ENCODE assay signal across 15 cellular contexts in genomic region chr1:61956774-61957173, GRCh38.
DNase-seq lines count a peak whose midpoint lies in the region; ATAC-seq and TF ChIP-seq lines count a peak whose summit lies in the region.
"Had no signal": no experiment of that assay in that cellular context is flagged by ENCODE, and none has a peak within 500 bp of the region (broad histone marks: within the 10 kb centered on the region; RNA-seq: fewer than 3 reads in every experiment).

No MANE protein-coding gene starts in this region.

- H3K27ac ChIP-seq in HUES48 (ENCODE audit: low read depth, low read length) (peak overlapping the region; percentile 59), neural cell (ENCODE audit: low read length) (no peak overlapping the region)

- H3K36me3 ChIP-seq in HUES48 (ENCODE audit: control insufficient read depth, insufficient read depth, low read length) (no peaks in the 10 kb centered on the region), neural cell (ENCODE audit: insufficient read depth, low read length) (no peaks in the 10 kb centered on the region)

- H2AFZ ChIP-seq in neural cell (ENCODE audit: low read depth, low read length): no peak overlapping the region

- ATAC-seq in omental fat pad (ENCODE audit: low FRiP score) (no peak), GM19351 (IDR thresholded peaks at IDR 0.05; ENCODE audit: unreplicated experiment) (no peak)
- ATAC-seq: Panc1 had no signal

- TF ChIP-seq RAD21 in neural cell (conservative IDR thresholded peaks at IDR 0.05): no peak

- no peak overlapping the region for H3K9ac ChIP-seq in HUES48 (ENCODE audit: low read depth, low read length)
- H3K9ac ChIP-seq in neural cell (ENCODE audit: low read length): no peak overlapping the region

- DNase-seq in G401 (ENCODE audit: low spot score) (peak; percentile 65), cerebellar cortex (ENCODE audit: low spot score) (peak; percentile 60), NCI-H146 (lab: John Stamatoyannopoulos, UW) (no peak), omental fat pad (ENCODE audit: low spot score) (no peak)
- DNase-seq: CD4-positive, alpha-beta memory T cell; DMS79 treated with DMSO at 0.1 percent for 48 hours; MV-4-11; NCI-H1417 treated with DMSO at 0.1 percent for 48 hours; NCI-H2107; NCI-H748 treated with DMSO at 0.1 percent for 48 hours; SHP77 had no signal

- TF ChIP-seq EP300 in neural cell (conservative IDR thresholded peaks at IDR 0.05; ENCODE audit: poor library complexity, severe bottlenecking): no peak

- no peak for TF ChIP-seq CTCF in neural cell (IDR thresholded peaks at IDR 0.05; ENCODE audit: poor library complexity, severe bottlenecking)
- no peak for TF ChIP-seq CTCF in omental fat pad (IDR thresholded peaks at IDR 0.05)

- H3K4me3 ChIP-seq in HUES48 (ENCODE audit: low read depth, low read length) (no peak overlapping the region; the same call in 1 of the 2 replicates), neural cell (ENCODE audit: low read length) (peak overlapping the region; percentile 4)

- no peaks in the 10 kb centered on the region for H3F3A ChIP-seq in neural cell (ENCODE audit: insufficient read depth, low read length, poor library complexity, severe bottlenecking)

- peaks cover 45% of the 10 kb centered on the region for H3K4me1 ChIP-seq in HUES48 (ENCODE audit: control insufficient read depth, insufficient read depth, low read length)

- in situ Hi-C loops in G401 (cut with HindIII; ENCODE audit: low sequenced_read_pairs): no loop called here

- no peaks in the 10 kb centered on the region for H4K20me1 ChIP-seq in neural cell (ENCODE audit: insufficient read depth)

- H3K27me3 ChIP-seq in HUES48 (ENCODE audit: control insufficient read depth, insufficient read depth, low read length) (no peaks in the 10 kb centered on the region), neural cell (ENCODE audit: insufficient read depth, low read depth, low read length) (no peaks in the 10 kb centered on the region)

- H3K4me2 ChIP-seq in neural cell (ENCODE audit: low read length): no peak overlapping the region

- no peaks in the 10 kb centered on the region for H3K9me2 ChIP-seq in neural cell (ENCODE audit: insufficient read depth, low read length)

- no peaks in the 10 kb centered on the region for H3K9me3 ChIP-seq in HUES48 (ENCODE audit: control insufficient read depth, insufficient read depth, low read length)
- no peaks in the 10 kb centered on the region for H3K9me3 ChIP-seq in neural cell (ENCODE audit: low read length)

- H3K79me2 ChIP-seq in neural cell (replicated peaks; ENCODE audit: insufficient read depth, low read length): no peaks in the 10 kb centered on the region

TF ChIP-seq in neural cell, 6 proteins besides CTCF, POLR2A, EP300 and RAD21:
- TF ChIP-seq EZH2 (IDR thresholded peaks at IDR 0.05; ENCODE audit: borderline replicate concordance, insufficient read depth, low read length, poor library complexity, severe bottlenecking) (no peak), SMC3 (conservative IDR thresholded peaks at IDR 0.05; ENCODE audit: poor library complexity) (no peak), POLR2AphosphoS5 (IDR thresholded peaks at IDR 0.05) (no peak), TAF1 (IDR thresholded peaks at IDR 0.05; ENCODE audit: low read depth) (no peak), REST (IDR thresholded peaks at IDR 0.05; ENCODE audit: borderline replicate concordance) (no peak), MXI1 (conservative IDR thresholded peaks at IDR 0.05; ENCODE audit: poor library complexity, severe bottlenecking) (no peak)

Comparison
In these comparisons a context has a peak if more than half of its experiments do, and no peak if none do; other contexts are left out.
1. DNase-seq: peak in G401 (single experiment) and cerebellar cortex (single experiment); none in NCI-H146 (single experiment) and omental fat pad (single experiment).